In genomic region chr12:113422030-113422900, GRCh38 we compare ENCODE assay signal across 1 cellular context.
TF ChIP-seq lines count a peak whose summit lies in the region.

Gene SDSL, plus strand, starts transcription at chr12:113422380. Its CDS starts 5,603 bp downstream, at chr12:113427983.

TF ChIP-seq in HepG2, 621 proteins besides CTCF, POLR2A, EP300 and RAD21 (continued from another document and continues in another):
- TF ChIP-seq NFE2L1 (CRISPR knock-in tag; IDR thresholded peaks at IDR 0.05; ENCODE audit: borderline replicate concordance): no peak
- TF ChIP-seq ZSCAN29 (CRISPR knock-in tag; conservative IDR thresholded peaks at IDR 0.05): no peak
- 0 out of 2 replicates have a peak, but pooled peaks have one; percentile 20 for TF ChIP-seq ZIK1 (CRISPR knock-in tag; IDR thresholded peaks at IDR 0.05; ENCODE audit: borderline replicate concordance, low read depth)
- TF ChIP-seq ARHGAP35 (CRISPR knock-in tag; IDR thresholded peaks at IDR 0.05; ENCODE audit: borderline replicate concordance): no peak
- TF ChIP-seq TAF15 (IDR thresholded peaks at IDR 0.05; ENCODE audit: low read depth, low read length, poor library complexity, severe bottlenecking): no peak
- no peak for TF ChIP-seq BCL3 (CRISPR knock-in tag; IDR thresholded peaks at IDR 0.05)
- TF ChIP-seq ZNF160 (CRISPR knock-in tag; IDR thresholded peaks at IDR 0.05): no peak
- no peak for TF ChIP-seq ZNF20 (CRISPR knock-in tag; IDR thresholded peaks at IDR 0.05)
- peak; percentile 90 for TF ChIP-seq PRDM15 (CRISPR knock-in tag; IDR thresholded peaks at IDR 0.05)
- no peak for TF ChIP-seq EZH2 (conservative IDR thresholded peaks at IDR 0.05; ENCODE audit: low read depth, low read length)
- 0 out of 2 replicates have a peak, but pooled peaks have one; percentile 38 for TF ChIP-seq ZNF225 (CRISPR knock-in tag; IDR thresholded peaks at IDR 0.05)
- no peak for TF ChIP-seq MEF2D (CRISPR knock-in tag; IDR thresholded peaks at IDR 0.05)
- no peak for TF ChIP-seq ZBTB7B (CRISPR knock-in tag; IDR thresholded peaks at IDR 0.05)
- TF ChIP-seq AKAP8 (CRISPR knock-in tag; IDR thresholded peaks at IDR 0.05): no peak
- TF ChIP-seq HMGA1 (CRISPR knock-in tag; conservative IDR thresholded peaks at IDR 0.05): no peak
- TF ChIP-seq ZBTB37 (CRISPR knock-in tag; IDR thresholded peaks at IDR 0.05): no peak
- no peak for TF ChIP-seq ZNF30 (CRISPR knock-in tag; IDR thresholded peaks at IDR 0.05)
- no peak for TF ChIP-seq IKZF4 (CRISPR knock-in tag; IDR thresholded peaks at IDR 0.05; ENCODE audit: borderline replicate concordance, low read depth, not compliant biosample characterization)
- TF ChIP-seq E2F1 (CRISPR knock-in tag; IDR thresholded peaks at IDR 0.05): no peak
- TF ChIP-seq SNAPC2 (CRISPR knock-in tag; IDR thresholded peaks at IDR 0.05): no peak
- TF ChIP-seq KAT2B (IDR thresholded peaks at IDR 0.05; ENCODE audit: borderline replicate concordance, low read depth, low read length): no peak
- no peak for TF ChIP-seq NR3C1 (CRISPR knock-in tag; IDR thresholded peaks at IDR 0.05)
- no peak for TF ChIP-seq RFX3 (CRISPR knock-in tag; IDR thresholded peaks at IDR 0.05)
- no peak for TF ChIP-seq ESRRA (CRISPR knock-in tag; IDR thresholded peaks at IDR 0.05; ENCODE audit: low read depth)
- TF ChIP-seq MTF1 (CRISPR knock-in tag; IDR thresholded peaks at IDR 0.05): no peak
- TF ChIP-seq ZNF430 (CRISPR knock-in tag; IDR thresholded peaks at IDR 0.05): no peak
- TF ChIP-seq ZFP36 (IDR thresholded peaks at IDR 0.05; ENCODE audit: borderline replicate concordance, low read depth, low read length, partially characterized antibody): no peak
- TF ChIP-seq BCL6 (CRISPR knock-in tag; IDR thresholded peaks at IDR 0.05): peak; percentile 96
- no peak for TF ChIP-seq MXI1 (IDR thresholded peaks at IDR 0.05; ENCODE audit: borderline replicate concordance, low read depth, low read length)
- no peak for TF ChIP-seq RNF2 (conservative IDR thresholded peaks at IDR 0.05; ENCODE audit: low read depth)
- peak; percentile 57; the same call in 1 of the 2 replicates for TF ChIP-seq ZFX (CRISPR knock-in tag; IDR thresholded peaks at IDR 0.05; ENCODE audit: low read depth)
- peak; percentile 71 for TF ChIP-seq GABPB1 (CRISPR knock-in tag; IDR thresholded peaks at IDR 0.05)
- TF ChIP-seq ZNF317 (CRISPR knock-in tag; IDR thresholded peaks at IDR 0.05): no peak
- no peak for TF ChIP-seq ZBTB8A (CRISPR knock-in tag; IDR thresholded peaks at IDR 0.05; ENCODE audit: borderline replicate concordance, low read depth)
- TF ChIP-seq DNMT3B (CRISPR knock-in tag; conservative IDR thresholded peaks at IDR 0.05): no peak
- TF ChIP-seq MTA1 (CRISPR knock-in tag; IDR thresholded peaks at IDR 0.05; ENCODE audit: borderline replicate concordance): no peak
- TF ChIP-seq MTF2 (CRISPR knock-in tag; IDR thresholded peaks at IDR 0.05; ENCODE audit: borderline replicate concordance): no peak
- TF ChIP-seq KAT8 (CRISPR knock-in tag; IDR thresholded peaks at IDR 0.05): peak; percentile 72
- TF ChIP-seq ZFP36L2 (CRISPR knock-in tag; IDR thresholded peaks at IDR 0.05): no peak
- TF ChIP-seq PATZ1 (CRISPR knock-in tag; IDR thresholded peaks at IDR 0.05): no peak
- TF ChIP-seq ZNF782 (CRISPR knock-in tag; IDR thresholded peaks at IDR 0.05; ENCODE audit: borderline replicate concordance): no peak
- no peak for TF ChIP-seq TEF (CRISPR knock-in tag; IDR thresholded peaks at IDR 0.05)
- peak; percentile 65 for TF ChIP-seq POLR2G (IDR thresholded peaks at IDR 0.05; ENCODE audit: low read depth, low read length)
- no peak for TF ChIP-seq IRX3 (CRISPR knock-in tag; IDR thresholded peaks at IDR 0.05; ENCODE audit: borderline replicate concordance, low read depth)
- TF ChIP-seq ZNF276 (CRISPR knock-in tag; IDR thresholded peaks at IDR 0.05; ENCODE audit: low read depth): no peak
- TF ChIP-seq HDAC2 (CRISPR knock-in tag; IDR thresholded peaks at IDR 0.05): no peak
- no peak for TF ChIP-seq SSRP1 (CRISPR knock-in tag; IDR thresholded peaks at IDR 0.05)
- no peak; the same call in 1 of the 2 replicates for TF ChIP-seq ZNF768 (CRISPR knock-in tag; IDR thresholded peaks at IDR 0.05)
- TF ChIP-seq ZMYM3 (CRISPR knock-in tag; IDR thresholded peaks at IDR 0.05): no peak
- no peak for TF ChIP-seq GTF2F1 (IDR thresholded peaks at IDR 0.05; ENCODE audit: low read length)
